In the genomic region with DNA sequence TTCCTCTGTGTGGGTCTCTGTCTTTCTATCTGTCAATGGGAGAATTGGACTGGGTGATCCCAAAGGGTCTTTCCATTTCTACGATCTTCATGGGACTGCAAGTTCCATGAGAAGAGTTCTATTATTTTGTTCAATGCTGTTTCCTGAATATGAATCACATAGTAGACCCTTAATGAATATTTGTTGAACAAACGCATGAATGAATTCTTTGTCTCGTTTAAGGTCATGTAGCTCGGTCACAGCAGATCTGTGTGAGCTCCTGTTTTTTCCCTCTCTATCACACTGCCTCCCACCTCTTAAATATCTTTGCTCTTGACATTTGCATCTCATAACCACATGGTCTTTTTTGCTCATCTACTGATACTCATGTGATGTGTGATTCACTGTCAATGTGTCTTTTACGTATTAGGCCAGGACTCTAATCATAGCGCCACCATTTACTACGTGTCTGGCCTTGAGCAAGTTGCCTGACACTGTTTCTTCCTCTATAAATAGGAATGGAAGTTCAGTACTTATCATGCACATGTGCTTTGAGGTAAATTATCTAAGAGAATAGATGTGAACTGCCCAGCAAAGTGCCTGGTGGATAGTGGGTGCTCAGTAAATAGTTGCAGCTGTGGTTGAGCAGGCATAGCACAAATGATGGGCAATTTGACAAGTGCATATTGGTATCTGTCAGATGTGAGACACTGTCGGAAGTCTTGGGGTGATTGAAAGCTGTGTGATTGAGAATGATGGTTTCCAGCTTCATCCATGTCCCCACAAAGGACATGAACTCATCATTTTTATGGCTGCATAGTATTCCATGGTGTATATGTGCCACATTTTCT, we compare ENCODE assay signal across 14 cellular contexts.
DNase-seq lines count a peak whose midpoint lies in the region; ATAC-seq and TF ChIP-seq lines count a peak whose summit lies in the region.
"Had no signal": no experiment of that assay in that cellular context is flagged by ENCODE, and none has a peak within 500 bp of the region (broad histone marks: within the 10 kb centered on the region; RNA-seq: fewer than 3 reads in every experiment).

No MANE protein-coding gene starts in this region.

- DNase-seq in GM06990 (ENCODE audit: extremely low read depth, insufficient read length) = peak; percentile 64
- DNase-seq in T-helper 2 cell treated with Interferon-gamma antibody and Interleukin-4, amounts not matched to agents 5 μg/mL and 100 μg/mL, for 36 hours (ENCODE audit: low spot score) = no peak
- DNase-seq in NCI-H82 (lab: John Stamatoyannopoulos, UW) = no peak
- DNase-seq in DMS153 (lab: John Stamatoyannopoulos, UW) = no peak
- no peak for DNase-seq in activated effector memory CD4-positive, alpha-beta T cell treated with Interleukin-2 at 50 U/mL for 16 hours
- DNase-seq: activated CD4-positive, alpha-beta T cell treated with anti-CD3 and anti-CD28 coated beads, Interleukin-2, amount 10 ng/mL, durations not matched to agents 7 days and 5 days; H7; hippocampal formation; PC-3 had no signal

- peak; percentile 63 for ATAC-seq in GM19025 (IDR thresholded peaks at IDR 0.05; ENCODE audit: low read depth, unreplicated experiment)
- ATAC-seq in HG02642 (IDR thresholded peaks at IDR 0.05; ENCODE audit: poor library complexity, unreplicated experiment) = peak; percentile 74
- ATAC-seq in HG03565 (IDR thresholded peaks at IDR 0.05; ENCODE audit: unreplicated experiment) = peak; percentile 83
- ATAC-seq: PC-3 had no signal

- H3K4me3 Mint-ChIP-seq in T-helper 2 cell treated with Interferon-gamma antibody and Interleukin-4, amounts not matched to agents 5 μg/mL and 100 μg/mL, for 36 hours = no peak overlapping the region
- H3K4me3 Mint-ChIP-seq: activated CD4-positive, alpha-beta T cell treated with anti-CD3 and anti-CD28 coated beads, Interleukin-2, amount 10 ng/mL, durations not matched to agents 7 days and 5 days; central memory CD8-positive, alpha-beta T cell had no signal

- H3K27me3 ChIP-seq in GM06990 (replicated peaks; ENCODE audit: control insufficient read depth, insufficient read depth, low read length) = no peaks in the 10 kb centered on the region
- H3K27me3 ChIP-seq: BLaER1 had no signal

- no peaks in the 10 kb centered on the region for H3K36me3 Mint-ChIP-seq in T-helper 2 cell treated with Interferon-gamma antibody and Interleukin-4, amounts not matched to agents 5 μg/mL and 100 μg/mL, for 36 hours (ENCODE audit: low read depth)

- H3K9me3 Mint-ChIP-seq in T-helper 2 cell treated with Interferon-gamma antibody and Interleukin-4, amounts not matched to agents 5 μg/mL and 100 μg/mL, for 36 hours = no peaks in the 10 kb centered on the region
- H3K9me3 Mint-ChIP-seq: activated CD4-positive, alpha-beta T cell treated with anti-CD3 and anti-CD28 coated beads, Interleukin-2, amount 10 ng/mL, durations not matched to agents 7 days and 5 days; central memory CD8-positive, alpha-beta T cell had no signal

- no peaks in the 10 kb centered on the region for H3K36me3 ChIP-seq in GM06990 (ENCODE audit: control insufficient read depth, insufficient read depth, low read length)
- H3K36me3 ChIP-seq: BLaER1 had no signal

- peaks cover 27% of the 10 kb centered on the region for H3K4me1 Mint-ChIP-seq in T-helper 2 cell treated with Interferon-gamma antibody and Interleukin-4, amounts not matched to agents 5 μg/mL and 100 μg/mL, for 36 hours (ENCODE audit: low read depth)

- peaks cover under 1% of the 10 kb centered on the region for H3K27me3 Mint-ChIP-seq in T-helper 2 cell treated with Interferon-gamma antibody and Interleukin-4, amounts not matched to agents 5 μg/mL and 100 μg/mL, for 36 hours (ENCODE audit: low read depth)

- H3K27ac Mint-ChIP-seq in T-helper 2 cell treated with Interferon-gamma antibody and Interleukin-4, amounts not matched to agents 5 μg/mL and 100 μg/mL, for 36 hours = no peak overlapping the region
- H3K27ac Mint-ChIP-seq: activated CD4-positive, alpha-beta T cell treated with anti-CD3 and anti-CD28 coated beads, Interleukin-2, amount 10 ng/mL, durations not matched to agents 7 days and 5 days had no signal

- no peak for TF ChIP-seq CTCF in GM06990 (IDR thresholded peaks at IDR 0.05; ENCODE audit: insufficient read depth, low read length, poor library complexity, severe bottlenecking)

- no peak overlapping the region for H3K4me3 ChIP-seq in GM06990 (replicated peaks; ENCODE audit: low read depth, low read length)
- H3K4me3 ChIP-seq: BLaER1 had no signal
